ENCODE assay signal across 10 cellular contexts in genomic region chr9:33735436-33735835, GRCh38. TPM values are rescaled to one million over a fixed set of nuclear protein-coding genes. Genes with fewer than 3 reads are reported as not detected.
DNase-seq lines count a peak whose midpoint lies in the region; ATAC-seq, FAIRE-seq and TF ChIP-seq lines count a peak whose summit lies in the region.
"Not testable (repeated sequence)": the region's sequence is repeated elsewhere in the genome, so short reads cannot be mapped to it uniquely, and the experiment has no call there.
"Had no signal": no experiment of that assay in that cellular context is flagged by ENCODE, and none has a peak within 500 bp of the region (broad histone marks: within the 10 kb centered on the region; RNA-seq: fewer than 3 reads in every experiment).

No MANE protein-coding gene starts in this region.

- H3K4me3 ChIP-seq in bronchial epithelial cell (ENCODE audit: low read depth, low read length); skin epidermis: not testable (repeated sequence)

- POLR2A ChIA-PET in RWPE1 (lab: Yijun Ruan, JAX; ENCODE audit: low non-redundant PET), result not testable (repeated sequence)

- not testable (repeated sequence) for H3K4me3 Mint-ChIP-seq in type B pancreatic cell

- not testable (repeated sequence) for H3K9me3 Mint-ChIP-seq in type B pancreatic cell

- CTCF ChIA-PET in RWPE1 (lab: Yijun Ruan, JAX), result interaction anchor here (1.4 kb wide), 1 partner anchor 111 kb away, joined by 4 read pairs; no protein-coding TSS in a partner anchor

- H3K27ac ChIP-seq in RWPE1, result 0 out of 2 replicates have a peak overlapping the region, but pooled peaks have one; percentile 22
- H3K27ac ChIP-seq in skin epidermis, result peak overlapping the region in 13 of 21 experiments; percentile 32 to 86 (median 70)

- ATAC-seq in esophagus mucosa, result peak; percentile 82
- ATAC-seq in left colon, result peak; percentile 25

- H3K4me1 Mint-ChIP-seq in type B pancreatic cell (ENCODE audit: unreplicated experiment), result peaks cover 11% of the 10 kb centered on the region

- not testable (repeated sequence) for H3K27me3 Mint-ChIP-seq in type B pancreatic cell

- FAIRE-seq in bronchial epithelial cell (lab: Jason Lieb, UNC), result peak; percentile 32

- not testable (repeated sequence) for H3K36me3 Mint-ChIP-seq in type B pancreatic cell

- peak overlapping the region; percentile 40 for H3K27ac Mint-ChIP-seq in type B pancreatic cell

- not testable (repeated sequence) for TF ChIP-seq CTCF in RWPE1 (conservative IDR thresholded peaks at IDR 0.05; ENCODE audit: low read depth); bronchial epithelial cell (IDR thresholded peaks at IDR 0.05; ENCODE audit: insufficient read depth, low read length, severe bottlenecking); type B pancreatic cell (conservative IDR thresholded peaks at IDR 0.05)

- DNase-seq in HT-29 (ENCODE audit: low spot score) (peak; percentile 30), bronchial epithelial cell (ENCODE audit: low read depth) (peak; percentile 31)
- DNase-seq in RWPE1 (ENCODE audit: low spot score); left colon; type B pancreatic cell (ENCODE audit: extremely low spot score, unreplicated experiment): not testable (repeated sequence)

- H3K36me3 ChIP-seq in bronchial epithelial cell (ENCODE audit: control insufficient read depth, insufficient read depth, low read length), result not testable (repeated sequence)

- H3K27me3 ChIP-seq in bronchial epithelial cell (ENCODE audit: control insufficient read depth, insufficient read depth, low read length), result not testable (repeated sequence)

- intact Hi-C loops in left colon (cut with DNase I, micrococcal nuclease), result not testable (repeated sequence)

RNA-seq across cellular contexts. Expression of gene PRSS3, which starts 59.9 kb away (rescaled TPM):
- total RNA-seq in HT-29 (2014; rRNA removed; shearing (Covaris generic)), result 106 and 123 TPM in 2 replicates
- total RNA-seq in bronchial epithelial cell (69.6 and 95.6 TPM in 2 replicates), esophagus mucosa (107 TPM), left colon (100 to 1,000 TPM; 244 to 310 TPM), type B pancreatic cell (ENCODE audit: low replicate concordance) (0.86 TPM in 1 of 2 replicates, not detected in the other)
- total RNA-seq: A673; CD4-positive, alpha-beta memory T cell; H4 had no signal

Comparison
In these comparisons a context has a peak if more than half of its experiments do, and no peak if none do; other contexts are left out.
1. RNA of gene PRSS3, which starts 59.9 kb away (total RNA-seq): 244 to 310 TPM in left colon, 107 TPM in esophagus mucosa (single experiment), 106 to 123 TPM in HT-29 and 69.6 to 95.6 TPM in bronchial epithelial cell; 0.86 TPM in type B pancreatic cell; every median in the first group is over 10 times any median in the second.